ENCODE assay signal across 27 cellular contexts in the genomic region with DNA sequence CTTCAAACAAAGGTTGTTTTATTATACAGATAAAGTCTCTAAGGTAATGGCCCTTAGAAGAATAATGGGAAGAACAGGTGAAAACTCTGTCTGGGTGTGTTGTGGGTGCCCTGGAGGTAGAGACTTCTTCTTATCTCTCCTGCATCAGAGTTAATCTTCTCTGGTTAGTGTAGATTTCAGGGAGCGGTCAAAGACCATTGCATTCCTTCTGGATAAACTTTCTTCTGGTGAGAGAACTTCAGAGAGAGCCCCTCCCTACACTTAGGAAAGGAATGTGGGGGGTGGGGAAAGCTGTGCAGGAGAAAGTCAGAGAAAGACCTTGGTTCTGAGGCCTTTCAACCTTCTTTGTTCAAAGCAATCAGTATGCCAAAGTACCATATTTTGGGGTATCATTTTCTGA.
DNase-seq lines count a peak whose midpoint lies in the region; ATAC-seq and TF ChIP-seq lines count a peak whose summit lies in the region.
"Had no signal": no experiment of that assay in that cellular context is flagged by ENCODE, and none has a peak within 500 bp of the region (broad histone marks: within the 10 kb centered on the region; RNA-seq: fewer than 3 reads in every experiment).

No MANE protein-coding gene starts in this region.

- H3K27ac Mint-ChIP-seq in progenitor cell of endocrine pancreas: peak overlapping the region; percentile 60
- no peak overlapping the region for H3K27ac Mint-ChIP-seq in activated T-helper 17 cell treated with anti-CD3 and anti-CD28 coated beads, Interleukin-2, amount 50 U/mL, for 72 hours
- H3K27ac Mint-ChIP-seq: activated CD8-positive, alpha-beta T cell treated with anti-CD3 and anti-CD28 coated beads for 36 hours; activated naive CD8-positive, alpha-beta T cell treated with anti-CD3 and anti-CD28 coated beads for 36 hours; CD4-positive, alpha-beta T cell; natural killer cell treated with Interleukin-12 subunit alpha and Interleukin-12 subunit beta and Interleukin-15 and Interleukin-18, amount 100 ng/mL, for 72 hours had no signal

- H3K4me1 Mint-ChIP-seq in progenitor cell of endocrine pancreas (ENCODE audit: low read depth): peaks cover 25% of the 10 kb centered on the region
- H3K4me1 Mint-ChIP-seq in activated T-helper 17 cell treated with anti-CD3 and anti-CD28 coated beads, Interleukin-2, amount 50 U/mL, for 72 hours: no peaks in the 10 kb centered on the region
- H3K4me1 Mint-ChIP-seq: activated naive CD8-positive, alpha-beta T cell treated with anti-CD3 and anti-CD28 coated beads for 36 hours had no signal

- H3K4me3 Mint-ChIP-seq in progenitor cell of endocrine pancreas (ENCODE audit: low read depth): no peak overlapping the region
- H3K4me3 Mint-ChIP-seq in activated T-helper 17 cell treated with anti-CD3 and anti-CD28 coated beads, Interleukin-2, amount 50 U/mL, for 72 hours: no peak overlapping the region
- H3K4me3 Mint-ChIP-seq: activated CD8-positive, alpha-beta T cell treated with anti-CD3 and anti-CD28 coated beads for 36 hours; activated naive CD8-positive, alpha-beta T cell treated with anti-CD3 and anti-CD28 coated beads for 36 hours; CD4-positive, alpha-beta T cell; natural killer cell treated with Interleukin-12 subunit alpha and Interleukin-12 subunit beta and Interleukin-15 and Interleukin-18, amount 100 ng/mL, for 72 hours had no signal

- no peaks in the 10 kb centered on the region for H3K27me3 Mint-ChIP-seq in progenitor cell of endocrine pancreas
- H3K27me3 Mint-ChIP-seq in activated T-helper 17 cell treated with anti-CD3 and anti-CD28 coated beads, Interleukin-2, amount 50 U/mL, for 72 hours: no peaks in the 10 kb centered on the region
- H3K27me3 Mint-ChIP-seq: activated CD8-positive, alpha-beta T cell treated with anti-CD3 and anti-CD28 coated beads for 36 hours; CD4-positive, alpha-beta T cell; natural killer cell treated with Interleukin-12 subunit alpha and Interleukin-12 subunit beta and Interleukin-15 and Interleukin-18, amount 100 ng/mL, for 72 hours had no signal

- no peak for ATAC-seq in activated CD4-positive, CD25-positive, alpha-beta regulatory T cell treated with anti-CD3 and anti-CD28 coated beads, Interleukin-2, amount 50 U/mL, for 24 hours
- ATAC-seq in activated T-helper 17 cell treated with anti-CD3 and anti-CD28 coated beads, Interleukin-2, amount 50 U/mL, for 72 hours (replicated peaks): no peak
- ATAC-seq: activated CD8-positive, alpha-beta T cell treated with anti-CD3 and anti-CD28 coated beads for 36 hours; esophagus mucosa; heart left ventricle; K562; natural killer cell treated with Interleukin-12 subunit alpha and Interleukin-12 subunit beta and Interleukin-15 and Interleukin-18, amount 100 ng/mL, for 72 hours; sciatic nerve; stimulated activated naive CD8-positive, alpha-beta T cell treated with anti-CD3 and anti-CD28 coated beads, Interleukin-15, Interleukin-2, amounts not matched to agents 100 U/mL and 50 U/mL, for 24 hours had no signal

- peaks cover 5% of the 10 kb centered on the region for H3K9me3 Mint-ChIP-seq in progenitor cell of endocrine pancreas (ENCODE audit: low read depth)
- peaks cover 9% of the 10 kb centered on the region for H3K9me3 Mint-ChIP-seq in activated T-helper 17 cell treated with anti-CD3 and anti-CD28 coated beads, Interleukin-2, amount 50 U/mL, for 72 hours

- no peaks in the 10 kb centered on the region for H3K36me3 Mint-ChIP-seq in progenitor cell of endocrine pancreas (ENCODE audit: insufficient read depth)
- no peaks in the 10 kb centered on the region for H3K36me3 Mint-ChIP-seq in activated T-helper 17 cell treated with anti-CD3 and anti-CD28 coated beads, Interleukin-2, amount 50 U/mL, for 72 hours (ENCODE audit: low read depth)
- H3K36me3 Mint-ChIP-seq: activated naive CD8-positive, alpha-beta T cell treated with anti-CD3 and anti-CD28 coated beads for 36 hours; natural killer cell treated with Interleukin-12 subunit alpha and Interleukin-12 subunit beta and Interleukin-15 and Interleukin-18, amount 100 ng/mL, for 72 hours had no signal

- DNase-seq in EH (ENCODE audit: low read depth) (peak; percentile 59), SW480 (ENCODE audit: low spot score) (peak; percentile 9), iPS-NIHi7 (ENCODE audit: extremely low spot score) (peak; percentile 38), progenitor cell of endocrine pancreas (ENCODE audit: low spot score, unreplicated experiment) (no peak), AG08395 (ENCODE audit: low spot score) (no peak)
- no peak for DNase-seq in stimulated activated CD4-positive, alpha-beta T cell treated with anti-CD3 and anti-CD28 coated beads, Interleukin-1b, Interleukin-23, amount 100 ng/mL, for 48 hours
- DNase-seq: activated CD4-positive, alpha-beta T cell treated with anti-CD3 and anti-CD28 coated beads for 1 hour; activated CD8-positive, alpha-beta T cell treated with anti-CD3 and anti-CD28 coated beads for 36 hours; activated naive CD8-positive, alpha-beta T cell treated with anti-CD3 and anti-CD28 coated beads for 36 hours; AML-193; CD4-positive, alpha-beta T cell; central memory CD4-positive, alpha-beta T cell; foreskin fibroblast; heart left ventricle; MM.1S; NCI-H2081; NCI-H345; NCI-H774; stimulated activated CD4-positive, alpha-beta T cell treated with anti-CD3 and anti-CD28 coated beads, Interleukin-15, amount 100 ng/mL, for 24 hours; stimulated activated naive CD8-positive, alpha-beta T cell treated with anti-CD3 and anti-CD28 coated beads, Interleukin-15, Interleukin-2, amounts not matched to agents 100 U/mL and 50 U/mL, for 24 hours; testis had no signal

- TF ChIP-seq CTCF in progenitor cell of endocrine pancreas (IDR thresholded peaks at IDR 0.05; ENCODE audit: unreplicated experiment): no peak

Comparison
In these comparisons a context has a peak if more than half of its experiments do, and no peak if none do; other contexts are left out.
1. DNase-seq: peak in EH (single experiment), SW480 (single experiment) and iPS-NIHi7 (single experiment); none in progenitor cell of endocrine pancreas (single experiment), stimulated activated CD4-positive, alpha-beta T cell treated with anti-CD3 and anti-CD28 coated beads, Interleukin-1b, Interleukin-23, amount 100 ng/mL, for 48 hours (single experiment) and AG08395 (single experiment).